ENCODE assay signal across 8 cellular contexts in genomic region chr14:104681689-104682074, GRCh38. TPM values are rescaled to one million over a fixed set of nuclear protein-coding genes. Genes with fewer than 3 reads are reported as not detected.
DNase-seq lines count a peak whose midpoint lies in the region; ATAC-seq, FAIRE-seq and TF ChIP-seq lines count a peak whose summit lies in the region.

No MANE protein-coding gene starts in this region.

- H3K9me3 ChIP-seq in iPS-18a (ENCODE audit: control insufficient read depth, low read depth, low read length) (no peaks in the 10 kb centered on the region), skeletal muscle tissue (ENCODE audit: control insufficient read depth in 3 of 3, low read length in 3 of 3) (no peaks in the 10 kb centered on the region)
- no peaks in the 10 kb centered on the region for H3K9me3 ChIP-seq in CD4-positive, alpha-beta T cell (ENCODE audit: control insufficient read depth, low read length)

- H3K27me3 ChIP-seq in brain microvascular endothelial cell (replicated peaks) (no peaks in the 10 kb centered on the region), iPS-18a (ENCODE audit: control insufficient read depth, insufficient read depth, low read length) (no peaks in the 10 kb centered on the region), skeletal muscle tissue (ENCODE audit: control insufficient read depth in 3 of 3, insufficient read depth in 3 of 3, low read length in 3 of 3) (no peaks in the 10 kb centered on the region)
- no peaks in the 10 kb centered on the region for H3K27me3 ChIP-seq in CD4-positive, alpha-beta T cell (ENCODE audit: control insufficient read depth, insufficient read depth, low read length)

- ATAC-seq in CD4-positive, alpha-beta T cell (ENCODE audit: poor library complexity), result no peak

- H3K4me1 Mint-ChIP-seq in CD4-positive, alpha-beta T cell (ENCODE audit: low read depth), result peaks cover 27% of the 10 kb centered on the region

- POLR2A ChIA-PET in CD4-positive, alpha-beta T cell (lab: Charles Lee), result no interaction called here

- TF ChIP-seq POLR2A in GM12891 (IDR thresholded peaks at IDR 0.05; ENCODE audit: low read depth, low read length), result no peak

- in situ Hi-C loops in brain microvascular endothelial cell (cut with HindIII; ENCODE audit: low pct_ligation_motif_present, low sequenced_read_pairs), result no loop called here

- H3K36me3 Mint-ChIP-seq in CD4-positive, alpha-beta T cell (ENCODE audit: low read depth), result no peaks in the 10 kb centered on the region

- peaks cover 49% of the 10 kb centered on the region for H3K4me1 ChIP-seq in iPS-18a (ENCODE audit: control insufficient read depth, low read depth, low read length)
- peaks cover 44 to 59% (median 50%) of the 10 kb centered on the region in 3 donors for H3K4me1 ChIP-seq in skeletal muscle tissue (ENCODE audit: control insufficient read depth in 3 of 3, insufficient read depth in 3 of 3, low read length in 3 of 3)

- no peak overlapping the region for H3K27ac Mint-ChIP-seq in CD4-positive, alpha-beta T cell

- peak overlapping the region; percentile 29 for H3K9ac ChIP-seq in iPS-18a (ENCODE audit: low read length)
- peak overlapping the region in 2 of 3 donors; percentile 27 to 70 for H3K9ac ChIP-seq in skeletal muscle tissue (ENCODE audit: low read depth in 1 of 3, low read length in 3 of 3)

- H3K27me3 Mint-ChIP-seq in CD4-positive, alpha-beta T cell, result no peaks in the 10 kb centered on the region

- intact Hi-C loops in CD4-positive, alpha-beta T cell (cut with DNase I, micrococcal nuclease), result no loop called here

- H3K27ac ChIP-seq in brain microvascular endothelial cell (peak overlapping the region; percentile 97), iPS-18a (ENCODE audit: low read length) (no peak overlapping the region), skeletal muscle tissue (ENCODE audit: low read depth, low read length) (peak overlapping the region; percentile 81)
- H3K27ac ChIP-seq in CD4-positive, alpha-beta T cell (ENCODE audit: low read depth, low read length), result no peak overlapping the region

- no peaks in the 10 kb centered on the region for H3K9me3 Mint-ChIP-seq in CD4-positive, alpha-beta T cell

- FAIRE-seq in GM12891 (lab: Jason Lieb, UNC), result no peak

- CTCF ChIA-PET in CD4-positive, alpha-beta T cell (lab: Charles Lee), result no interaction called here

- H3K4me3 ChIP-seq in brain microvascular endothelial cell (ENCODE audit: low read depth, low read length) (peak overlapping the region; percentile 42), iPS-18a (ENCODE audit: low read length) (peak overlapping the region; percentile 55), skeletal muscle tissue (ENCODE audit: low read length in 3 of 3) (peak overlapping the region in 2 of 3 donors; percentile 49 to 51)

- no peak for TF ChIP-seq CTCF in brain microvascular endothelial cell (IDR thresholded peaks at IDR 0.05; ENCODE audit: low read depth, low read length, missing control alignments)
- TF ChIP-seq CTCF in CD4-positive, alpha-beta T cell (IDR thresholded peaks at IDR 0.05), result no peak

- DNase-seq in HT-29 (ENCODE audit: low spot score) (peak; percentile 82), brain microvascular endothelial cell (peak; percentile 78), activated T-cell treated with anti-CD3 and anti-CD28 coated beads for 4 hours (no peak), GM12891 (ENCODE audit: insufficient read length, low spot score) (no peak), RPMI8226 (no peak)
- DNase-seq in CD4-positive, alpha-beta T cell, result no peak

- H3K36me3 ChIP-seq in brain microvascular endothelial cell (replicated peaks) (no peaks in the 10 kb centered on the region), iPS-18a (ENCODE audit: control insufficient read depth, low read depth, low read length) (no peaks in the 10 kb centered on the region), skeletal muscle tissue (ENCODE audit: control insufficient read depth in 3 of 3, insufficient read depth in 3 of 3, low read length in 3 of 3) (no peaks in the 10 kb centered on the region)

- no peak overlapping the region for H3K4me3 Mint-ChIP-seq in CD4-positive, alpha-beta T cell

TF ChIP-seq in GM12891, 5 proteins besides CTCF, POLR2A, EP300 and RAD21:
- TF ChIP-seq SPI1 (IDR thresholded peaks at IDR 0.05; ENCODE audit: low read depth, low read length) (no peak), POU2F2 (IDR thresholded peaks at IDR 0.05; ENCODE audit: low read depth, low read length) (no peak), TAF1 (IDR thresholded peaks at IDR 0.05; ENCODE audit: low read depth, low read length) (no peak), PAX5 (IDR thresholded peaks at IDR 0.05; ENCODE audit: insufficient read depth, low read length, severe bottlenecking) (no peak), POLR2AphosphoS5 (IDR thresholded peaks at IDR 0.05; ENCODE audit: low read depth, low read length) (no peak)
TF ChIP-seq in GM12891: peak in this region for 0.

RNA-seq across cellular contexts. Expression of gene INF2, which starts 7.7 kb away (rescaled TPM):
- total RNA-seq in HT-29 (2014; rRNA removed; shearing (Covaris generic)), result 293 and 322 TPM in 2 replicates
- total RNA-seq in skeletal muscle tissue, result 14.6 TPM
- 10 to 100 TPM; 74.9 to 76.9 TPM for total RNA-seq in CD4-positive, alpha-beta T cell
- 15.6 TPM for polyA plus RNA-seq in GM12891 (2012; ENCODE audit: low read depth, missing spikeins)

RNA-seq across cellular contexts. Expression of gene ADSS1, which starts 42.3 kb away (rescaled TPM):
- total RNA-seq in HT-29 (2014; rRNA removed; shearing (Covaris generic)), result 2.1 and 8.3 TPM in 2 replicates
- total RNA-seq in skeletal muscle tissue, result 89.8 TPM
- total RNA-seq in CD4-positive, alpha-beta T cell, result 1 to 10 TPM; 2.0 to 2.7 TPM
- 0.21 TPM for polyA plus RNA-seq in GM12891 (2012; ENCODE audit: low read depth, missing spikeins)

Comparison
In these comparisons a context has a peak if more than half of its experiments do, and no peak if none do; other contexts are left out.
1. DNase-seq: peak in HT-29 (single experiment) and brain microvascular endothelial cell (single experiment); none in activated T-cell treated with anti-CD3 and anti-CD28 coated beads for 4 hours (single experiment), CD4-positive, alpha-beta T cell (0 of 10), GM12891 (single experiment) and RPMI8226 (single experiment).
2. H3K27ac ChIP-seq: peak in brain microvascular endothelial cell (single experiment) and skeletal muscle tissue (single experiment); none in iPS-18a (single experiment) and CD4-positive, alpha-beta T cell (single experiment).
3. Peak in every context shown above with its lines, with median percentiles within 50 percentile points of each other: H3K4me3 ChIP-seq.